Comparison of ENCODE assay signal across 11 cellular contexts in genomic region chr11:17298302-17298701, GRCh38. TPM values are rescaled to one million over a fixed set of nuclear protein-coding genes. Genes with fewer than 3 reads are reported as not detected.
DNase-seq lines count a peak whose midpoint lies in the region; ATAC-seq and TF ChIP-seq lines count a peak whose summit lies in the region.
"Had no signal": no experiment of that assay in that cellular context is flagged by ENCODE, and none has a peak within 500 bp of the region (broad histone marks: within the 10 kb centered on the region; RNA-seq: fewer than 3 reads in every experiment).

No MANE protein-coding gene starts in this region.

- H3K27ac Mint-ChIP-seq in activated naive CD8-positive, alpha-beta T cell treated with anti-CD3 and anti-CD28 coated beads for 36 hours = peak overlapping the region; percentile 67
- H3K27ac Mint-ChIP-seq: GM23338 had no signal

- DNase-seq in GM13976 (ENCODE audit: low spot score) (peak; percentile 25), NCI-H2171 (lab: John Stamatoyannopoulos, UW) (no peak), NCI-H526 treated with DMSO at 0.1 percent for 48 hours (lab: John Stamatoyannopoulos, UW) (no peak), globus pallidus (ENCODE audit: low spot score) (no peak), middle frontal gyrus (ENCODE audit: extremely low spot score, low spot score) (no peak)
- DNase-seq in activated naive CD8-positive, alpha-beta T cell treated with anti-CD3 and anti-CD28 coated beads for 36 hours = peak; percentile 71
- DNase-seq: Caco-2, SJCRH30 had no signal

- TF ChIP-seq CTCF in GM13976 (IDR thresholded peaks at IDR 0.05; ENCODE audit: borderline replicate concordance, control extremely low read depth, extremely low read depth, insufficient read depth, missing control alignments) = no peak

- peaks cover 43% of the 10 kb centered on the region for H3K4me1 Mint-ChIP-seq in activated naive CD8-positive, alpha-beta T cell treated with anti-CD3 and anti-CD28 coated beads for 36 hours
- H3K4me1 Mint-ChIP-seq: GM23338 had no signal

- H3K36me3 Mint-ChIP-seq in activated naive CD8-positive, alpha-beta T cell treated with anti-CD3 and anti-CD28 coated beads for 36 hours = peaks cover 32% of the 10 kb centered on the region

- ATAC-seq in GM21360 (IDR thresholded peaks at IDR 0.05; ENCODE audit: unreplicated experiment) = peak; percentile 93
- peak; percentile 80 for ATAC-seq in HG03159 (IDR thresholded peaks at IDR 0.05; ENCODE audit: unreplicated experiment)
- ATAC-seq: GM23338 had no signal

- no peaks in the 10 kb centered on the region for H3K9me3 Mint-ChIP-seq in activated naive CD8-positive, alpha-beta T cell treated with anti-CD3 and anti-CD28 coated beads for 36 hours
- H3K9me3 Mint-ChIP-seq: GM23338 had no signal

- in situ Hi-C loops in GM13976 (cut with MboI; ENCODE audit: low sequenced_read_pairs, unreplicated experiment) = no loop called here

- H3K4me3 Mint-ChIP-seq in activated naive CD8-positive, alpha-beta T cell treated with anti-CD3 and anti-CD28 coated beads for 36 hours = no peak overlapping the region
- H3K4me3 Mint-ChIP-seq: GM23338 had no signal

- no peaks in the 10 kb centered on the region for H3K27me3 Mint-ChIP-seq in activated naive CD8-positive, alpha-beta T cell treated with anti-CD3 and anti-CD28 coated beads for 36 hours

RNA-seq across cellular contexts. Expression of gene NUCB2, which starts 21.8 kb away (rescaled TPM):
- 10 to 100 TPM; 78.5 to 88.8 TPM for total RNA-seq in activated naive CD8-positive, alpha-beta T cell treated with anti-CD3 and anti-CD28 coated beads for 36 hours

RNA-seq across cellular contexts. Expression of gene NCR3LG1, which starts 53.3 kb away (rescaled TPM):
- 1 to 10 TPM; 5.0 TPM for total RNA-seq in activated naive CD8-positive, alpha-beta T cell treated with anti-CD3 and anti-CD28 coated beads for 36 hours

Comparison
In these comparisons a context has a peak if more than half of its experiments do, and no peak if none do; other contexts are left out.
1. DNase-seq: peak in GM13976 (single experiment) and activated naive CD8-positive, alpha-beta T cell treated with anti-CD3 and anti-CD28 coated beads for 36 hours (single experiment); none in NCI-H2171 (single experiment), NCI-H526 treated with DMSO at 0.1 percent for 48 hours (single experiment), globus pallidus (single experiment) and middle frontal gyrus (single experiment).